1 cellular context compared by ENCODE assay signal in genomic region chr5:86500947-86501346, GRCh38.
TF ChIP-seq lines count a peak whose summit lies in the region.

No MANE protein-coding gene starts in this region.

TF ChIP-seq in K562, 482 proteins besides CTCF, POLR2A, EP300 and RAD21 (continued from another document):
- no peak for TF ChIP-seq ZBTB40 (IDR thresholded peaks at IDR 0.05)
- TF ChIP-seq ZBTB40 (CRISPR knock-in tag; IDR thresholded peaks at IDR 0.05) = no peak
- TF ChIP-seq ZBTB33 (CRISPR knock-in tag; IDR thresholded peaks at IDR 0.05) = no peak
- TF ChIP-seq GTF2E2 (tag; IDR thresholded peaks at IDR 0.05) = no peak
- no peak for TF ChIP-seq NCOA1 (IDR thresholded peaks at IDR 0.05; ENCODE audit: low read depth)
- no peak for TF ChIP-seq ZNF57 (CRISPR knock-in tag; IDR thresholded peaks at IDR 0.05)
- no peak for TF ChIP-seq JUND (IDR thresholded peaks at IDR 0.05; ENCODE audit: borderline replicate concordance, low read depth, low read length)
- no peak for TF ChIP-seq JUND (tag; IDR thresholded peaks at IDR 0.05; ENCODE audit: borderline replicate concordance, low read depth, low read length)
- no peak for TF ChIP-seq ARID1B (IDR thresholded peaks at IDR 0.05)
- no peak for TF ChIP-seq TAF15 (IDR thresholded peaks at IDR 0.05; ENCODE audit: low read depth, low read length)
- TF ChIP-seq ATF4 (CRISPR knock-in tag; IDR thresholded peaks at IDR 0.05) = no peak
- no peak for TF ChIP-seq TEAD2 (tag; IDR thresholded peaks at IDR 0.05)
- no peak for TF ChIP-seq GATAD2B (IDR thresholded peaks at IDR 0.05; ENCODE audit: borderline replicate concordance)
- TF ChIP-seq ZNF785 (CRISPR knock-in tag; IDR thresholded peaks at IDR 0.05) = no peak
- TF ChIP-seq TGIF2 (CRISPR knock-in tag; IDR thresholded peaks at IDR 0.05) = no peak
- no peak for TF ChIP-seq ZNF445 (CRISPR knock-in tag; IDR thresholded peaks at IDR 0.05; ENCODE audit: low read depth)
